Comparison of ENCODE assay signal across 8 cellular contexts in the genomic region with DNA sequence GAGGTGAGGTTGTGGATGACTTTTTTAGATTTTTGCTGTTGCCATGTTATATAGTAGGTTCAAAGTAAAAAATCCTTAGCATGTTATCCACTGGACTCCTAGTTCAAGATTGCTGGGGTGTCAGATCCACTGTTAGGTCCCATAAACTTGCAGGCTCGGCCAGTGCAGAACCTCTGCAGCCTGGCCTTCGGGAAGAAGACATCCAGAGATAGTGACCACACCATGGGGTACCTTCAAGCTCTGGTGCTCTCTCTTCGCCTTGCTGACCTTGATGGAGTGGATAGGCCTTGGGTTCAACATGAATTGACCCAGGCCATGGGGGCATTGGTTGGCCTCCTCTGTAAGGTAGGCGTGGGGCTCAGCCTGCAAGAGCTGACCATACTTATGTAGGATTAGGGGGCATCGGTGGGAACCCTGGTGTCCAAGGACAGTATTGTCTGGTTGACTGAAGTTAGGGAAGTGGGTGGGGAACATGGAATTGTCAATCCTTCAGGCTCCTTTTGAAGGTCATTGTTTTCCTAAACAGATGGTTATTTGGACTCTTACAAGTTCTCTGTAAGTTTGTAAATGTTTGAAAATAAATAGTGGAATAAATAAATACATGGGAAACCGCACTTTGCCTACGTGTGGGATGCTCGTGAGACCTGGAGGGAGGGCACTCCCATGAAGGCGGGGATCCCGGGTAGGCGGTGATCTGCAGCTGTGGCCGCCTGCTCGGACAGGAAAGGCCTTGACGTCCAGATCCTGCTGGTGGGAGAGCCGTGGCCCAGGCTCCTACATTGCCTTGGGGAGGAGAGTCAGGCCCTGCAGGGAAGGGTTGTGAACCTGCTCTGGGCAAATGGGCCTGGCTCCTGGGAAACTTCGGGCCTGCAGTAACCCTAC.
A peak's percentile ranks its signal among the peaks of the same experiment; 100 is the strongest.
DNase-seq lines count a peak whose midpoint lies in the region; ATAC-seq lines count a peak whose summit lies in the region.

No MANE protein-coding gene starts in this region.

- peak overlapping the region; percentile 15 for H3K27ac ChIP-seq in subcutaneous abdominal adipose tissue (ENCODE audit: low read depth, low read length)

- no peak overlapping the region for H3K4me3 ChIP-seq in subcutaneous abdominal adipose tissue (ENCODE audit: low read depth in 1 of 5, low read length in 5 of 5)

- H3K36me3 ChIP-seq in subcutaneous abdominal adipose tissue (ENCODE audit: control insufficient read depth in 5 of 5, insufficient read depth in 5 of 5, low read length in 5 of 5), result no peaks in the 10 kb centered on the region

- H3K9me3 Mint-ChIP-seq in T-helper 2 cell treated with Interferon-gamma antibody and Interleukin-4, amounts not matched to agents 5 μg/mL and 100 μg/mL, for 36 hours, result no peaks in the 10 kb centered on the region
- no peaks in the 10 kb centered on the region for H3K9me3 Mint-ChIP-seq in activated naive CD8-positive, alpha-beta T cell (ENCODE audit: low read depth)

- no peaks in the 10 kb centered on the region for H3K9me3 ChIP-seq in subcutaneous abdominal adipose tissue (ENCODE audit: control insufficient read depth in 5 of 5, low read length in 5 of 5)

- peaks cover 33 to 96% (median 75%) of the 10 kb centered on the region in 5 donors for H3K4me1 ChIP-seq in subcutaneous abdominal adipose tissue (ENCODE audit: control insufficient read depth in 5 of 5, insufficient read depth in 5 of 5, low read length in 5 of 5)

- H3K27ac Mint-ChIP-seq in T-helper 2 cell treated with Interferon-gamma antibody and Interleukin-4, amounts not matched to agents 5 μg/mL and 100 μg/mL, for 36 hours, result peak overlapping the region; percentile 87
- peak overlapping the region; percentile 94 for H3K27ac Mint-ChIP-seq in activated naive CD8-positive, alpha-beta T cell

- peak overlapping the region; percentile 73 for H3K4me3 Mint-ChIP-seq in T-helper 2 cell treated with Interferon-gamma antibody and Interleukin-4, amounts not matched to agents 5 μg/mL and 100 μg/mL, for 36 hours
- peak overlapping the region; percentile 72 for H3K4me3 Mint-ChIP-seq in activated naive CD8-positive, alpha-beta T cell

- peaks cover 2% of the 10 kb centered on the region for H3K36me3 Mint-ChIP-seq in T-helper 2 cell treated with Interferon-gamma antibody and Interleukin-4, amounts not matched to agents 5 μg/mL and 100 μg/mL, for 36 hours (ENCODE audit: low read depth)
- peaks cover 2% of the 10 kb centered on the region for H3K36me3 Mint-ChIP-seq in activated naive CD8-positive, alpha-beta T cell

- no peaks in the 10 kb centered on the region for H3K27me3 ChIP-seq in subcutaneous abdominal adipose tissue (ENCODE audit: control insufficient read depth in 5 of 5, insufficient read depth in 4 of 5, low read length in 5 of 5)

- ATAC-seq in HG03469 (IDR thresholded peaks at IDR 0.05; ENCODE audit: unreplicated experiment), result no peak

- no peak for DNase-seq in T-helper 2 cell treated with Interferon-gamma antibody and Interleukin-4, amounts not matched to agents 5 μg/mL and 100 μg/mL, for 36 hours (ENCODE audit: low spot score)
- DNase-seq in T-helper 2 cell (no peak), left kidney (ENCODE audit: low read depth, low spot score) (peak; percentile 21), SKM-1 (lab: John Stamatoyannopoulos, UW; ENCODE audit: unreplicated experiment) (no peak), NCI-H128 (lab: John Stamatoyannopoulos, UW; ENCODE audit: unreplicated experiment) (no peak)

- peak overlapping the region in 2 of 5 donors; percentile 7 to 44 for H3K9ac ChIP-seq in subcutaneous abdominal adipose tissue (ENCODE audit: low read length in 5 of 5)

- no peaks in the 10 kb centered on the region for H3K27me3 Mint-ChIP-seq in T-helper 2 cell treated with Interferon-gamma antibody and Interleukin-4, amounts not matched to agents 5 μg/mL and 100 μg/mL, for 36 hours (ENCODE audit: low read depth)
- H3K27me3 Mint-ChIP-seq in activated naive CD8-positive, alpha-beta T cell, result no peaks in the 10 kb centered on the region

- H3K4me1 Mint-ChIP-seq in T-helper 2 cell treated with Interferon-gamma antibody and Interleukin-4, amounts not matched to agents 5 μg/mL and 100 μg/mL, for 36 hours (ENCODE audit: low read depth), result peaks cover 75% of the 10 kb centered on the region
- H3K4me1 Mint-ChIP-seq in activated naive CD8-positive, alpha-beta T cell (ENCODE audit: low read depth), result peaks cover 96% of the 10 kb centered on the region
